In genomic region chr21:39096754-39097153, GRCh38 we compare ENCODE assay signal across 15 cellular contexts.
DNase-seq lines count a peak whose midpoint lies in the region; ATAC-seq and TF ChIP-seq lines count a peak whose summit lies in the region.
"Had no signal": no experiment of that assay in that cellular context is flagged by ENCODE, and none has a peak within 500 bp of the region (broad histone marks: within the 10 kb centered on the region; RNA-seq: fewer than 3 reads in every experiment).

No MANE protein-coding gene starts in this region.

- peaks cover 0 to 14% (median 0%) of the 10 kb centered on the region in 4 donors for H3K4me1 ChIP-seq in tibial nerve
- H3K4me1 ChIP-seq: tibial artery had no signal

- H3K4me3 ChIP-seq in WERI-Rb-1 (ENCODE audit: low read depth, low read length) (no peak overlapping the region), tibial nerve (no peak overlapping the region)
- H3K4me3 ChIP-seq: tibial artery had no signal

- H3K4me3 Mint-ChIP-seq in activated naive CD4-positive, alpha-beta T cell treated with anti-CD3 and anti-CD28 coated beads for 36 hours = no peak overlapping the region
- no peak overlapping the region for H3K4me3 Mint-ChIP-seq in stimulated activated naive CD8-positive, alpha-beta T cell treated with anti-CD3 and anti-CD28 coated beads, Interleukin-15, amount 100 ng/mL, for 72 hours
- no peak overlapping the region for H3K4me3 Mint-ChIP-seq in T-helper 2 cell treated with Interferon-gamma antibody and Interleukin-4, amounts not matched to agents 5 μg/mL and 100 μg/mL, for 36 hours
- H3K4me3 Mint-ChIP-seq: nephron progenitor cell had no signal

- H3K27ac ChIP-seq in WERI-Rb-1 (no peak overlapping the region), tibial nerve (peak overlapping the region in 3 of 4 donors; percentile 52 to 67 (median 66))
- H3K27ac ChIP-seq: tibial artery had no signal

- H3K36me3 ChIP-seq in WERI-Rb-1 = no peaks in the 10 kb centered on the region
- H3K36me3 ChIP-seq in tibial nerve = no peaks in the 10 kb centered on the region
- H3K36me3 ChIP-seq: tibial artery had no signal

- CTCF ChIA-PET in activated naive CD4-positive, alpha-beta T cell treated with anti-CD3 and anti-CD28 coated beads for 36 hours (lab: Charles Lee) = interaction anchor here (0.6 kb wide), 2 partner anchors 19 to 598 kb away, joined by 3 read pairs; no protein-coding TSS in a partner anchor

- ATAC-seq in GM18498 (IDR thresholded peaks at IDR 0.05; ENCODE audit: unreplicated experiment) = no peak
- ATAC-seq in stimulated activated naive CD8-positive, alpha-beta T cell treated with anti-CD3 and anti-CD28 coated beads, Interleukin-15, amount 100 ng/mL, for 72 hours = no peak

- H3K27me3 ChIP-seq in WERI-Rb-1 (ENCODE audit: insufficient read depth, low read depth, severe bottlenecking) = no peaks in the 10 kb centered on the region
- no peaks in the 10 kb centered on the region for H3K27me3 ChIP-seq in tibial nerve
- H3K27me3 ChIP-seq: tibial artery had no signal

- no peak overlapping the region for H3K27ac Mint-ChIP-seq in activated naive CD4-positive, alpha-beta T cell treated with anti-CD3 and anti-CD28 coated beads for 36 hours
- H3K27ac Mint-ChIP-seq in stimulated activated naive CD8-positive, alpha-beta T cell treated with anti-CD3 and anti-CD28 coated beads, Interleukin-15, amount 100 ng/mL, for 72 hours = no peak overlapping the region
- H3K27ac Mint-ChIP-seq in T-helper 2 cell treated with Interferon-gamma antibody and Interleukin-4, amounts not matched to agents 5 μg/mL and 100 μg/mL, for 36 hours = no peak overlapping the region

- no peak for TF ChIP-seq EP300 in tibial nerve (IDR thresholded peaks at IDR 0.05)

- intact Hi-C loops in activated naive CD4-positive, alpha-beta T cell treated with anti-CD3 and anti-CD28 coated beads for 36 hours (cut with micrococcal nuclease) = loop anchor here (5.0 kb wide), 1 partner anchor 291 kb away; no protein-coding TSS in a partner anchor

- H3K4me1 Mint-ChIP-seq in activated naive CD4-positive, alpha-beta T cell treated with anti-CD3 and anti-CD28 coated beads for 36 hours (ENCODE audit: low read depth) = no peaks in the 10 kb centered on the region
- peaks cover 10% of the 10 kb centered on the region for H3K4me1 Mint-ChIP-seq in stimulated activated naive CD8-positive, alpha-beta T cell treated with anti-CD3 and anti-CD28 coated beads, Interleukin-15, amount 100 ng/mL, for 72 hours
- peaks cover 9% of the 10 kb centered on the region for H3K4me1 Mint-ChIP-seq in T-helper 2 cell treated with Interferon-gamma antibody and Interleukin-4, amounts not matched to agents 5 μg/mL and 100 μg/mL, for 36 hours (ENCODE audit: low read depth)

- 93 to 94% methylated on average over 8 of the region's 8 CpGs for WGBS in tibial nerve, 2 donors

- TF ChIP-seq POLR2A in tibial nerve (IDR thresholded peaks at IDR 0.05) = no peak

- H3K9me3 ChIP-seq in WERI-Rb-1 (ENCODE audit: severe bottlenecking) (peaks cover 6% of the 10 kb centered on the region), tibial nerve (no peaks in the 10 kb centered on the region)
- H3K9me3 ChIP-seq: tibial artery had no signal

- H3K9me3 Mint-ChIP-seq in activated naive CD4-positive, alpha-beta T cell treated with anti-CD3 and anti-CD28 coated beads for 36 hours = no peaks in the 10 kb centered on the region
- H3K9me3 Mint-ChIP-seq in stimulated activated naive CD8-positive, alpha-beta T cell treated with anti-CD3 and anti-CD28 coated beads, Interleukin-15, amount 100 ng/mL, for 72 hours = no peaks in the 10 kb centered on the region
- H3K9me3 Mint-ChIP-seq in T-helper 2 cell treated with Interferon-gamma antibody and Interleukin-4, amounts not matched to agents 5 μg/mL and 100 μg/mL, for 36 hours = no peaks in the 10 kb centered on the region

- DNase-seq in activated naive CD4-positive, alpha-beta T cell treated with anti-CD3 and anti-CD28 coated beads for 36 hours = peak; percentile 5
- no peak for DNase-seq in activated naive CD4-positive, alpha-beta T cell treated with Interleukin-2 at 50 U/mL for 16 hours
- DNase-seq in WERI-Rb-1 (peak; percentile 24), iPS-NIHi7 (ENCODE audit: extremely low spot score) (peak; percentile 78), tibial nerve (ENCODE audit: low spot score in 2 of 2) (no peak)
- no peak for DNase-seq in stimulated activated naive CD8-positive, alpha-beta T cell treated with anti-CD3 and anti-CD28 coated beads, Interleukin-15, amount 100 ng/mL, for 72 hours
- no peak for DNase-seq in T-helper 2 cell treated with Interferon-gamma antibody and Interleukin-4, amounts not matched to agents 5 μg/mL and 100 μg/mL, for 36 hours (ENCODE audit: low spot score)
- DNase-seq: activated CD8-positive, alpha-beta memory T cell treated with anti-CD3 and anti-CD28 coated beads, Interleukin-2, amount 50 U/mL, for 4 hours; islet precursor cell; NCI-H1436; NCI-H524; nephron progenitor cell; SHP77 had no signal

- H3K27me3 Mint-ChIP-seq in activated naive CD4-positive, alpha-beta T cell treated with anti-CD3 and anti-CD28 coated beads for 36 hours (ENCODE audit: low read depth) = no peaks in the 10 kb centered on the region
- H3K27me3 Mint-ChIP-seq in stimulated activated naive CD8-positive, alpha-beta T cell treated with anti-CD3 and anti-CD28 coated beads, Interleukin-15, amount 100 ng/mL, for 72 hours = no peaks in the 10 kb centered on the region
- peaks cover 10% of the 10 kb centered on the region for H3K27me3 Mint-ChIP-seq in T-helper 2 cell treated with Interferon-gamma antibody and Interleukin-4, amounts not matched to agents 5 μg/mL and 100 μg/mL, for 36 hours (ENCODE audit: low read depth)

- no peaks in the 10 kb centered on the region for H3K36me3 Mint-ChIP-seq in activated naive CD4-positive, alpha-beta T cell treated with anti-CD3 and anti-CD28 coated beads for 36 hours (ENCODE audit: low read depth)
- H3K36me3 Mint-ChIP-seq in T-helper 2 cell treated with Interferon-gamma antibody and Interleukin-4, amounts not matched to agents 5 μg/mL and 100 μg/mL, for 36 hours (ENCODE audit: low read depth) = no peaks in the 10 kb centered on the region

- peak; percentile 37; the same call in 1 of the 2 replicates for TF ChIP-seq CTCF in WERI-Rb-1 (IDR thresholded peaks at IDR 0.05; ENCODE audit: low read depth, low read length)
- TF ChIP-seq CTCF in tibial nerve (IDR thresholded peaks at IDR 0.05) = no peak

Comparison
In these comparisons a context has a peak if more than half of its experiments do, and no peak if none do; other contexts are left out.
1. DNase-seq: peak in activated naive CD4-positive, alpha-beta T cell treated with anti-CD3 and anti-CD28 coated beads for 36 hours (single experiment), WERI-Rb-1 (single experiment) and iPS-NIHi7 (single experiment); none in activated naive CD4-positive, alpha-beta T cell treated with Interleukin-2 at 50 U/mL for 16 hours (single experiment), tibial nerve (0 of 2), stimulated activated naive CD8-positive, alpha-beta T cell treated with anti-CD3 and anti-CD28 coated beads, Interleukin-15, amount 100 ng/mL, for 72 hours (0 of 2) and T-helper 2 cell treated with Interferon-gamma antibody and Interleukin-4, amounts not matched to agents 5 μg/mL and 100 μg/mL, for 36 hours (single experiment).